11 cellular contexts compared by ENCODE assay signal in genomic region chr13:33536639-33537425, GRCh38.
DNase-seq lines count a peak whose midpoint lies in the region; ATAC-seq and TF ChIP-seq lines count a peak whose summit lies in the region.
"Had no signal": no experiment of that assay in that cellular context is flagged by ENCODE, and none has a peak within 500 bp of the region (broad histone marks: within the 10 kb centered on the region; RNA-seq: fewer than 3 reads in every experiment).

No MANE protein-coding gene starts in this region.

- no peak overlapping the region for H2AFZ ChIP-seq in H9 (ENCODE audit: low read length)

- intact Hi-C loops in esophagus squamous epithelium (cut with DNase I) (no loop called here), prostate gland (cut with DNase I) (no loop called here), Right ventricle myocardium superior (cut with DNase I) (loop anchor here (10.0 kb wide), 1 partner anchor 182 kb away; no protein-coding TSS in a partner anchor)

- no peak overlapping the region for H3T11ph ChIP-seq in H9 (ENCODE audit: low read length)

- no peak overlapping the region for H3K56ac ChIP-seq in H9 (ENCODE audit: insufficient read length, low read depth, low read length)

- ATAC-seq in Right ventricle myocardium superior (ENCODE audit: poor library complexity) = no peak

- H2BK20ac ChIP-seq in H9 (ENCODE audit: low read depth, low read length, poor library complexity, severe bottlenecking) = no peak overlapping the region

- H3K18ac ChIP-seq in H9 (ENCODE audit: insufficient read length, low read depth, low read length) = no peak overlapping the region

- no peak overlapping the region for H4K8ac ChIP-seq in H9 (replicated peaks; ENCODE audit: insufficient read length, low read depth, low read length)

- no peaks in the 10 kb centered on the region for H3K23me2 ChIP-seq in H9 (ENCODE audit: insufficient read length, low read depth, low read length, poor library complexity, severe bottlenecking)

- no peak overlapping the region for H3K4ac ChIP-seq in H9 (ENCODE audit: low read depth, low read length)

- no peak overlapping the region for H2BK12ac ChIP-seq in H9 (ENCODE audit: insufficient read length, low read depth, low read length)

- H3K4me1 ChIP-seq in SJSA1 (replicated peaks) = peaks cover 26% of the 10 kb centered on the region
- peaks cover 0 to 15% (median 12%) of the 10 kb centered on the region in 3 donors for H3K4me1 ChIP-seq in esophagus squamous epithelium
- peaks cover 3% of the 10 kb centered on the region for H3K4me1 ChIP-seq in prostate gland (replicated peaks)
- no peaks in the 10 kb centered on the region for H3K4me1 ChIP-seq in H9 (ENCODE audit: insufficient read depth, low read length)

- POLR2A ChIA-PET in activated CD4-positive, alpha-beta memory T cell treated with anti-CD3 and anti-CD28 coated beads, Interleukin-2, amount 10 ng/mL, durations not matched to agents 7 days and 5 days (lab: Charles Lee) = no interaction called here

- no peaks in the 10 kb centered on the region for H3K9me3 ChIP-seq in SJSA1 (replicated peaks)
- H3K9me3 ChIP-seq in esophagus squamous epithelium = no peaks in the 10 kb centered on the region
- H3K9me3 ChIP-seq in prostate gland = no peaks in the 10 kb centered on the region
- no peaks in the 10 kb centered on the region for H3K9me3 ChIP-seq in H9 (ENCODE audit: control insufficient read depth, low read depth, low read length)

- H3K36me3 ChIP-seq in SJSA1 = no peaks in the 10 kb centered on the region
- no peaks in the 10 kb centered on the region for H3K36me3 ChIP-seq in esophagus squamous epithelium
- H3K36me3 ChIP-seq in prostate gland = no peaks in the 10 kb centered on the region
- H3K36me3 ChIP-seq: neural progenitor cell had no signal

- no peaks in the 10 kb centered on the region for H3K27me3 Mint-ChIP-seq in activated CD4-positive, alpha-beta memory T cell treated with anti-CD3 and anti-CD28 coated beads, Interleukin-2, amount 10 ng/mL, durations not matched to agents 7 days and 5 days
- no peaks in the 10 kb centered on the region for H3K27me3 Mint-ChIP-seq in H9 (ENCODE audit: low read depth)

- H4K91ac ChIP-seq in H9 (ENCODE audit: insufficient read length, low read depth, low read length) = no peak overlapping the region

- H2BK15ac ChIP-seq in H9 (ENCODE audit: low read depth, low read length) = no peak overlapping the region

- no peak overlapping the region for H3K9ac ChIP-seq in H9 (ENCODE audit: extremely low read depth, insufficient read length, low read length)
- H3K9ac ChIP-seq: KMS-11, neural progenitor cell had no signal

- H3K14ac ChIP-seq in H9 (ENCODE audit: insufficient read depth, low read length) = no peak overlapping the region

- no peak overlapping the region for H3K4me2 ChIP-seq in H9 (ENCODE audit: insufficient read depth, insufficient read length, low read length)
- H3K4me2 ChIP-seq: KMS-11, neural progenitor cell had no signal

- H3K27ac ChIP-seq in SJSA1 = peak overlapping the region; percentile 48
- peak overlapping the region in 3 of 4 donors; percentile 7 to 51 (median 28) for H3K27ac ChIP-seq in esophagus squamous epithelium
- peak overlapping the region; percentile 67 to 80 for H3K27ac ChIP-seq in prostate gland
- H3K27ac ChIP-seq in H9 (ENCODE audit: insufficient read length, low read depth, low read length) = no peak overlapping the region
- H3K27ac ChIP-seq: KMS-11, neural progenitor cell had no signal

- H3K36me3 Mint-ChIP-seq in activated CD4-positive, alpha-beta memory T cell treated with anti-CD3 and anti-CD28 coated beads, Interleukin-2, amount 10 ng/mL, durations not matched to agents 7 days and 5 days (ENCODE audit: low read depth) = no peaks in the 10 kb centered on the region
- H3K36me3 Mint-ChIP-seq in H9 (ENCODE audit: insufficient read depth in 1 of 3, low read depth in 3 of 3) = no peaks in the 10 kb centered on the region
- H3K36me3 Mint-ChIP-seq: neural progenitor cell had no signal

- H4K5ac ChIP-seq in H9 (ENCODE audit: insufficient read length, low read depth, low read length) = no peak overlapping the region

- H3K79me1 ChIP-seq in H9 (ENCODE audit: insufficient read depth, low read depth, low read length, poor library complexity, severe bottlenecking) = no peaks in the 10 kb centered on the region

- TF ChIP-seq POLR2A in esophagus squamous epithelium (IDR thresholded peaks at IDR 0.05) (no peak), prostate gland (IDR thresholded peaks at IDR 0.05) (no peak)

- TF ChIP-seq CTCF in AG09319 (IDR thresholded peaks at IDR 0.05; ENCODE audit: low read depth, low read length) (no peak), esophagus squamous epithelium (IDR thresholded peaks at IDR 0.05) (no peak), prostate gland (IDR thresholded peaks at IDR 0.05) (no peak), H9 (conservative IDR thresholded peaks at IDR 0.05) (no peak)

- DNase-seq in AG09319 (ENCODE audit: extremely low read depth, low read depth) = peak; percentile 18
- DNase-seq in SJSA1 (ENCODE audit: low read depth in 1 of 2, low spot score in 2 of 2) = peak; percentile 50 to 79
- no peak for DNase-seq in esophagus squamous epithelium (lab: John Stamatoyannopoulos, UW)
- peak; percentile 27 for DNase-seq in prostate gland (ENCODE audit: low spot score)
- DNase-seq in activated CD4-positive, alpha-beta memory T cell treated with anti-CD3 and anti-CD28 coated beads, Interleukin-2, amount 10 ng/mL, durations not matched to agents 7 days and 5 days = no peak
- DNase-seq in hepatic stellate cell (ENCODE audit: low spot score) = no peak
- no peak for DNase-seq in H9
- no peak for DNase-seq in Right ventricle myocardium superior
- DNase-seq: NCI-H524 treated with DMSO at 0.1 percent for 48 hours had no signal

- no peak overlapping the region for H2BK120ac ChIP-seq in H9 (ENCODE audit: low read depth, low read length, poor library complexity, severe bottlenecking)

- no peak overlapping the region for H3K4me3 ChIP-seq in SJSA1
- H3K4me3 ChIP-seq in esophagus squamous epithelium = peak overlapping the region in 1 of 4 donors; percentile 6
- H3K4me3 ChIP-seq in prostate gland = peak overlapping the region in 1 of 2 donors; percentile 3
- H3K4me3 ChIP-seq: neural progenitor cell had no signal

- H2AK5ac ChIP-seq in H9 (ENCODE audit: insufficient read length, low read length) = no peak overlapping the region

- H3K4me1 Mint-ChIP-seq in activated CD4-positive, alpha-beta memory T cell treated with anti-CD3 and anti-CD28 coated beads, Interleukin-2, amount 10 ng/mL, durations not matched to agents 7 days and 5 days = peaks cover 13% of the 10 kb centered on the region
- H3K4me1 Mint-ChIP-seq in H9 = peaks cover 19 to 21% of the 10 kb centered on the region in 2 experiments

- no peak overlapping the region for H2BK5ac ChIP-seq in H9 (ENCODE audit: insufficient read length, low read length)

- H4K20me1 ChIP-seq in H9 (ENCODE audit: control insufficient read depth, insufficient read depth, insufficient read length) = no peaks in the 10 kb centered on the region

- no peaks in the 10 kb centered on the region for H3K79me2 ChIP-seq in H9 (ENCODE audit: insufficient read depth, low read length)

- H3K23ac ChIP-seq in H9 (ENCODE audit: insufficient read length, low read depth, low read length) = no peak overlapping the region

- CTCF ChIA-PET in activated CD4-positive, alpha-beta memory T cell treated with anti-CD3 and anti-CD28 coated beads, Interleukin-2, amount 10 ng/mL, durations not matched to agents 7 days and 5 days (lab: Charles Lee) = no interaction called here

- no peak overlapping the region for H3K4me3 Mint-ChIP-seq in activated CD4-positive, alpha-beta memory T cell treated with anti-CD3 and anti-CD28 coated beads, Interleukin-2, amount 10 ng/mL, durations not matched to agents 7 days and 5 days
- no peak overlapping the region for H3K4me3 Mint-ChIP-seq in H9
- H3K4me3 Mint-ChIP-seq: neural progenitor cell had no signal

- 59 to 73% methylated on average over 7 of the region's 7 CpGs for WGBS in esophagus squamous epithelium, 2 donors
- 26% methylated on average over 7 of the region's 7 CpGs for WGBS in prostate gland
- WGBS in H9 (ENCODE audit: extremely low coverage, insufficient read length, low lambda C conversion rate) = no CpG with 5 or more reads among the region's 7 CpGs

- H3K9me3 Mint-ChIP-seq in activated CD4-positive, alpha-beta memory T cell treated with anti-CD3 and anti-CD28 coated beads, Interleukin-2, amount 10 ng/mL, durations not matched to agents 7 days and 5 days = peaks cover 5% of the 10 kb centered on the region
- no peaks in the 10 kb centered on the region for H3K9me3 Mint-ChIP-seq in H9
- H3K9me3 Mint-ChIP-seq: neural progenitor cell had no signal

- no peaks in the 10 kb centered on the region for H3K27me3 ChIP-seq in SJSA1 (replicated peaks)
- H3K27me3 ChIP-seq in esophagus squamous epithelium = no peaks in the 10 kb centered on the region
- no peaks in the 10 kb centered on the region for H3K27me3 ChIP-seq in prostate gland (replicated peaks; ENCODE audit: insufficient read depth)
- H3K27me3 ChIP-seq in H9 (ENCODE audit: insufficient read depth, low read length) = no peaks in the 10 kb centered on the region
- H3K27me3 ChIP-seq: neural progenitor cell had no signal

- no peak overlapping the region for H3K27ac Mint-ChIP-seq in activated CD4-positive, alpha-beta memory T cell treated with anti-CD3 and anti-CD28 coated beads, Interleukin-2, amount 10 ng/mL, durations not matched to agents 7 days and 5 days
- no peak overlapping the region for H3K27ac Mint-ChIP-seq in H9

Comparison
In these comparisons a context has a peak if more than half of its experiments do, and no peak if none do; other contexts are left out.
1. DNase-seq: peak in AG09319 (single experiment), SJSA1 (2 of 2) and prostate gland (single experiment); none in esophagus squamous epithelium (single experiment), activated CD4-positive, alpha-beta memory T cell treated with anti-CD3 and anti-CD28 coated beads, Interleukin-2, amount 10 ng/mL, durations not matched to agents 7 days and 5 days (single experiment), hepatic stellate cell (single experiment), H9 (single experiment) and Right ventricle myocardium superior (single experiment).